ENCODE assay signal across 12 cellular contexts in genomic region chr14:70888681-70889175, GRCh38.
A peak's percentile ranks its signal among the peaks of the same experiment; 100 is the strongest.
DNase-seq lines count a peak whose midpoint lies in the region; ATAC-seq and TF ChIP-seq lines count a peak whose summit lies in the region.
"Had no signal": no experiment of that assay in that cellular context is flagged by ENCODE, and none has a peak within 500 bp of the region (broad histone marks: within the 10 kb centered on the region; RNA-seq: fewer than 3 reads in every experiment).

No MANE protein-coding gene starts in this region.

- peaks cover 54% of the 10 kb centered on the region for H3K27me3 ChIP-seq in OCI-LY3 (ENCODE audit: low read depth, low read length)

- no peak overlapping the region for H3K9ac ChIP-seq in OCI-LY3 (ENCODE audit: low read length)

- H3K36me3 Mint-ChIP-seq in stimulated activated effector memory CD8-positive, alpha-beta T cell treated with anti-CD3 and anti-CD28 coated beads, Interleukin-12 subunit alpha, Interleukin-12 subunit beta, amount 100 ng/mL, for 72 hours = peaks cover 11% of the 10 kb centered on the region

- H3K4me1 ChIP-seq in OCI-LY3 (ENCODE audit: low read length) = peaks cover 69% of the 10 kb centered on the region

- H3K4me1 Mint-ChIP-seq in stimulated activated effector memory CD8-positive, alpha-beta T cell treated with anti-CD3 and anti-CD28 coated beads, Interleukin-12 subunit alpha, Interleukin-12 subunit beta, amount 100 ng/mL, for 72 hours = peaks cover 74% of the 10 kb centered on the region

- H3K79me2 ChIP-seq in OCI-LY3 (ENCODE audit: low read length) = no peaks in the 10 kb centered on the region

- no peak overlapping the region for H3K4me3 ChIP-seq in OCI-LY3 (ENCODE audit: low read length)

- H3K4me3 Mint-ChIP-seq in stimulated activated effector memory CD8-positive, alpha-beta T cell treated with anti-CD3 and anti-CD28 coated beads, Interleukin-12 subunit alpha, Interleukin-12 subunit beta, amount 100 ng/mL, for 72 hours = no peak overlapping the region

- no peaks in the 10 kb centered on the region for H3K9me3 ChIP-seq in OCI-LY3 (ENCODE audit: insufficient read depth, low read length)

- DNase-seq in activated CD8-positive, alpha-beta memory T cell treated with anti-CD3 and anti-CD28 coated beads, Interleukin-2, amount 50 U/mL, for 48 hours = peak; percentile 22
- no peak for DNase-seq in activated CD8-positive, alpha-beta memory T cell treated with anti-CD3 and anti-CD28 coated beads for 24 hours
- DNase-seq in epithelial cell of prostate (ENCODE audit: low read depth, low spot score) (peak; percentile 63), HK-2 (ENCODE audit: unreplicated experiment) (no peak)
- no peak for DNase-seq in stimulated activated effector memory CD8-positive, alpha-beta T cell treated with anti-CD3 and anti-CD28 coated beads, Interleukin-12 subunit alpha, Interleukin-12 subunit beta, amount 100 ng/mL, for 72 hours (ENCODE audit: low spot score in 2 of 2)
- no peak for DNase-seq in activated CD4-positive, alpha-beta T cell treated with anti-CD3 and anti-CD28 coated beads, Interleukin-2, amount 50 U/mL, for 1 hour
- DNase-seq: amygdala, foreskin melanocyte, NCI-H1048, OCI-M1 had no signal

- H2AFZ ChIP-seq in OCI-LY3 (ENCODE audit: low read depth, low read length) = no peak overlapping the region

- no peak for TF ChIP-seq CTCF in OCI-LY3 (IDR thresholded peaks at IDR 0.05; ENCODE audit: low read depth, low read length)

- no peaks in the 10 kb centered on the region for H3K9me3 Mint-ChIP-seq in stimulated activated effector memory CD8-positive, alpha-beta T cell treated with anti-CD3 and anti-CD28 coated beads, Interleukin-12 subunit alpha, Interleukin-12 subunit beta, amount 100 ng/mL, for 72 hours

- H3K36me3 ChIP-seq in OCI-LY3 (replicated peaks; ENCODE audit: low read depth, low read length) = no peaks in the 10 kb centered on the region

- H3K4me2 ChIP-seq in OCI-LY3 (ENCODE audit: low read length) = peak overlapping the region; percentile 10; the same call in 1 of the 2 replicates

- no peak overlapping the region for H3K27ac ChIP-seq in OCI-LY3 (ENCODE audit: low read length)
- peak overlapping the region; percentile 67 for H3K27ac ChIP-seq in epithelial cell of prostate

- no peak for ATAC-seq in stimulated activated effector memory CD8-positive, alpha-beta T cell treated with anti-CD3 and anti-CD28 coated beads, Interleukin-12 subunit alpha, Interleukin-12 subunit beta, amount 100 ng/mL, for 72 hours
- ATAC-seq in GM19023 (IDR thresholded peaks at IDR 0.05; ENCODE audit: unreplicated experiment) = no peak

- peak overlapping the region; percentile 46 for H3K27ac Mint-ChIP-seq in stimulated activated effector memory CD8-positive, alpha-beta T cell treated with anti-CD3 and anti-CD28 coated beads, Interleukin-12 subunit alpha, Interleukin-12 subunit beta, amount 100 ng/mL, for 72 hours

- H4K20me1 ChIP-seq in OCI-LY3 (ENCODE audit: insufficient read depth, low read length) = peaks cover 2% of the 10 kb centered on the region; the same call in 1 of the 2 replicates

Comparison
In these comparisons a context has a peak if more than half of its experiments do, and no peak if none do; other contexts are left out.
1. DNase-seq: peak in activated CD8-positive, alpha-beta memory T cell treated with anti-CD3 and anti-CD28 coated beads, Interleukin-2, amount 50 U/mL, for 48 hours (single experiment) and epithelial cell of prostate (single experiment); none in activated CD8-positive, alpha-beta memory T cell treated with anti-CD3 and anti-CD28 coated beads for 24 hours (single experiment), stimulated activated effector memory CD8-positive, alpha-beta T cell treated with anti-CD3 and anti-CD28 coated beads, Interleukin-12 subunit alpha, Interleukin-12 subunit beta, amount 100 ng/mL, for 72 hours (0 of 2), HK-2 (single experiment) and activated CD4-positive, alpha-beta T cell treated with anti-CD3 and anti-CD28 coated beads, Interleukin-2, amount 50 U/mL, for 1 hour (single experiment).